37 cellular contexts compared by ENCODE assay signal in the genomic region with DNA sequence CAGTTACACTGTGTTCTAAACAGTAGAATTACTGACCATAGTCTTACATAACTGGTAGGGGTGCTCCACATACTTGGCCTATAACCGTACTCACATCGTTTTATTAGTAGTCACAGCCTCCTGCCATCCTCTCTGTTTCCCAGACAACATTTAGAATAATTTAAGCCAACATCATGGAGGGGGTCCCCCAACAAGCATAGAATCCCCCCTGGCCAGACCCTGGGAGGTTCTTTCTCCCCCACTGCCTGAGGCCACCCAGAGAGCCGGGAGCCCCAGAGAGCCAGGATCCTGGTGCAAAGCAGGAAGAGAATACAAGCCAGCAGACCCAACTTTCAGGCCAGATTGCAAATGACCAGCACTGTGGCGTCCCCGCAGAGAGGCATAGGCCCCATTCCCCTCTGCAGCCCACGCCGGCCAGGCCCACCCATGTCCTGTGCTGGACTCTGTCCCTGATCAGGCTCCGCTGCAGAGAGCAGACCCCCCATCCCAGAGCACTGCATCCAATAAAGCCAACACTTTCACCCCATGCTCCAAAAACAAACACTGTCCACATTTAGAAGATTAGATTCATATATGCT.
"Had no signal": no experiment of that assay in that cellular context is flagged by ENCODE, and none has a peak within 500 bp of the region (broad histone marks: within the 10 kb centered on the region; RNA-seq: fewer than 3 reads in every experiment).

No MANE protein-coding gene starts in this region.

- FAIRE-seq: astrocyte, TTC549 had no signal

- H3K27ac ChIP-seq: adrenal gland, body of pancreas, brain microvascular endothelial cell, breast epithelium, VCaP had no signal

- H3K9me3 ChIP-seq: adrenal gland, body of pancreas, breast epithelium had no signal

- H3K27me3 ChIP-seq: adrenal gland, body of pancreas, brain microvascular endothelial cell had no signal

- H3K9me3 Mint-ChIP-seq: activated B cell treated with CpG ODN at 0.5 μM for 24 hours; activated CD4-positive, alpha-beta memory T cell treated with anti-CD3 and anti-CD28 coated beads for 36 hours; activated CD4-positive, alpha-beta T cell treated with anti-CD3 and anti-CD28 coated beads, Interleukin-2, amount 10 ng/mL, durations not matched to agents 24 days and 14 days; activated CD8-positive, alpha-beta T cell treated with anti-CD3 and anti-CD28 coated beads for 36 hours; activated naive CD4-positive, alpha-beta T cell treated with anti-CD3 and anti-CD28 coated beads for 36 hours; activated naive CD4-positive, alpha-beta T cell treated with anti-CD3 and anti-CD28 coated beads, Interleukin-2, amount 50 U/mL, for 72 hours; activated naive CD8-positive, alpha-beta T cell treated with anti-CD3 and anti-CD28 coated beads for 36 hours; activated T-cell treated with anti-CD3 and anti-CD28 coated beads, Interleukin-2, amount 50 U/mL, for 4 hours; activated T-cell treated with anti-CD3 and anti-CD28 coated beads, Interleukin-2, amount 50 U/mL, for 72 hours; activated T-helper 1 cell treated with anti-CD3 and anti-CD28 coated beads, Interleukin-12 subunit alpha, Interleukin-12 subunit beta, Interleukin-2, Interleukin-4 antibody, amounts not matched to agents 30 ng/mL and 10 ng/mL and 1 ng/mL, durations not matched to agents 14 hours and 24 hours and 36 hours; activated T-helper 17 cell treated with anti-CD3 and anti-CD28 coated beads, Interleukin-2, amount 50 U/mL, for 72 hours; T-helper 1 cell treated with Interleukin-12 subunit alpha and Interleukin-12 subunit beta and Interleukin-4 antibody, amounts not matched to agents 30 μg/mL and 1 μg/mL, for 36 hours; T-helper 2 cell treated with Interferon-gamma antibody and Interleukin-4, amounts not matched to agents 5 μg/mL and 100 μg/mL, for 36 hours had no signal

- H3K4me1 Mint-ChIP-seq: activated B cell treated with CpG ODN at 0.5 μM for 24 hours; activated CD4-positive, alpha-beta T cell treated with anti-CD3 and anti-CD28 coated beads, Interleukin-2, amount 10 ng/mL, durations not matched to agents 24 days and 14 days; activated naive CD8-positive, alpha-beta T cell treated with anti-CD3 and anti-CD28 coated beads for 36 hours had no signal

- H3K4me1 ChIP-seq: adrenal gland, body of pancreas, breast epithelium had no signal

- H3K4me3 Mint-ChIP-seq: activated B cell treated with CpG ODN at 0.5 μM for 24 hours; activated CD4-positive, alpha-beta memory T cell treated with anti-CD3 and anti-CD28 coated beads for 36 hours; activated CD4-positive, alpha-beta T cell treated with anti-CD3 and anti-CD28 coated beads, Interleukin-2, amount 10 ng/mL, durations not matched to agents 24 days and 14 days; activated CD8-positive, alpha-beta T cell treated with anti-CD3 and anti-CD28 coated beads for 36 hours; activated naive CD4-positive, alpha-beta T cell treated with anti-CD3 and anti-CD28 coated beads for 36 hours; activated naive CD8-positive, alpha-beta T cell treated with anti-CD3 and anti-CD28 coated beads for 36 hours; activated T-cell treated with anti-CD3 and anti-CD28 coated beads, Interleukin-2, amount 50 U/mL, for 4 hours; activated T-cell treated with anti-CD3 and anti-CD28 coated beads, Interleukin-2, amount 50 U/mL, for 72 hours; activated T-helper 1 cell treated with anti-CD3 and anti-CD28 coated beads, Interleukin-12 subunit alpha, Interleukin-12 subunit beta, Interleukin-2, Interleukin-4 antibody, amounts not matched to agents 30 ng/mL and 10 ng/mL and 1 ng/mL, durations not matched to agents 14 hours and 24 hours and 36 hours; activated T-helper 17 cell treated with anti-CD3 and anti-CD28 coated beads, Interleukin-2, amount 50 U/mL, for 72 hours; T-helper 1 cell treated with Interleukin-12 subunit alpha and Interleukin-12 subunit beta and Interleukin-4 antibody, amounts not matched to agents 30 μg/mL and 1 μg/mL, for 36 hours; T-helper 2 cell treated with Interferon-gamma antibody and Interleukin-4, amounts not matched to agents 5 μg/mL and 100 μg/mL, for 36 hours had no signal

- H3K36me3 ChIP-seq: adrenal gland, brain microvascular endothelial cell, breast epithelium had no signal

- H3K27ac Mint-ChIP-seq: activated B cell treated with CpG ODN at 0.5 μM for 24 hours; activated CD4-positive, alpha-beta memory T cell treated with anti-CD3 and anti-CD28 coated beads for 36 hours; activated CD4-positive, alpha-beta T cell treated with anti-CD3 and anti-CD28 coated beads, Interleukin-2, amount 10 ng/mL, durations not matched to agents 24 days and 14 days; activated CD8-positive, alpha-beta T cell treated with anti-CD3 and anti-CD28 coated beads for 36 hours; activated naive CD4-positive, alpha-beta T cell treated with anti-CD3 and anti-CD28 coated beads for 36 hours; activated naive CD8-positive, alpha-beta T cell treated with anti-CD3 and anti-CD28 coated beads for 36 hours; activated T-cell treated with anti-CD3 and anti-CD28 coated beads, Interleukin-2, amount 50 U/mL, for 72 hours; activated T-helper 1 cell treated with anti-CD3 and anti-CD28 coated beads, Interleukin-12 subunit alpha, Interleukin-12 subunit beta, Interleukin-2, Interleukin-4 antibody, amounts not matched to agents 30 ng/mL and 10 ng/mL and 1 ng/mL, durations not matched to agents 14 hours and 24 hours and 36 hours; activated T-helper 17 cell treated with anti-CD3 and anti-CD28 coated beads, Interleukin-2, amount 50 U/mL, for 72 hours; T-helper 1 cell treated with Interleukin-12 subunit alpha and Interleukin-12 subunit beta and Interleukin-4 antibody, amounts not matched to agents 30 μg/mL and 1 μg/mL, for 36 hours; T-helper 2 cell treated with Interferon-gamma antibody and Interleukin-4, amounts not matched to agents 5 μg/mL and 100 μg/mL, for 36 hours had no signal

- H3K36me3 Mint-ChIP-seq: activated CD4-positive, alpha-beta memory T cell treated with anti-CD3 and anti-CD28 coated beads for 36 hours; activated naive CD4-positive, alpha-beta T cell treated with anti-CD3 and anti-CD28 coated beads, Interleukin-2, amount 50 U/mL, for 72 hours; activated naive CD8-positive, alpha-beta T cell treated with anti-CD3 and anti-CD28 coated beads for 36 hours had no signal

- H3K27me3 Mint-ChIP-seq: activated B cell treated with CpG ODN at 0.5 μM for 24 hours; activated CD4-positive, alpha-beta memory T cell treated with anti-CD3 and anti-CD28 coated beads for 36 hours; activated CD4-positive, alpha-beta T cell treated with anti-CD3 and anti-CD28 coated beads, Interleukin-2, amount 10 ng/mL, durations not matched to agents 24 days and 14 days; activated CD8-positive, alpha-beta T cell treated with anti-CD3 and anti-CD28 coated beads for 36 hours had no signal

- H3K4me3 ChIP-seq: adrenal gland, body of pancreas, breast epithelium had no signal

- DNase-seq: activated B cell treated with CpG ODN at 0.5 μM for 24 hours; activated CD4-positive, alpha-beta memory T cell treated with anti-CD3 and anti-CD28 coated beads for 36 hours; activated CD4-positive, alpha-beta T cell treated with anti-CD3 and anti-CD28 coated beads for 4 hours; activated CD4-positive, alpha-beta T cell treated with anti-CD3 and anti-CD28 coated beads, Interleukin-2, amount 10 ng/mL, durations not matched to agents 24 days and 14 days; activated CD4-positive, alpha-beta T cell treated with anti-CD3 and anti-CD28 coated beads, Interleukin-2, amount 50 U/mL, for 1 hour; activated CD4-positive, alpha-beta T cell treated with anti-CD3 and anti-CD28 coated beads, Interleukin-2, amount 50 U/mL, for 4 hours; activated CD4-positive, CD25-positive, alpha-beta regulatory T cell treated with anti-CD3 and anti-CD28 coated beads, Interleukin-2, amount 50 U/mL, for 72 hours; activated CD8-positive, alpha-beta memory T cell treated with anti-CD3 and anti-CD28 coated beads, Interleukin-2, amount 50 U/mL, for 4 hours; activated CD8-positive, alpha-beta T cell treated with anti-CD3 and anti-CD28 coated beads for 36 hours; activated effector memory CD4-positive, alpha-beta T cell treated with anti-CD3 and anti-CD28 coated beads, Interleukin-2, amount 50 U/mL, for 16 hours; activated gamma-delta T cell treated with Interleukin-2 at 50 U/mL for 16 hours; activated naive CD4-positive, alpha-beta T cell; activated naive CD4-positive, alpha-beta T cell treated with anti-CD3 and anti-CD28 coated beads for 36 hours; activated naive CD4-positive, alpha-beta T cell treated with anti-CD3 and anti-CD28 coated beads, Interleukin-2, amount 50 U/mL, for 16 hours; activated naive CD8-positive, alpha-beta T cell treated with anti-CD3 and anti-CD28 coated beads for 36 hours; activated T-cell treated with anti-CD3 and anti-CD28 coated beads for 4 hours; activated T-cell treated with anti-CD3 and anti-CD28 coated beads, Interleukin-2, amount 50 U/mL, for 1 hour; activated T-cell treated with anti-CD3 and anti-CD28 coated beads, Interleukin-2, amount 50 U/mL, for 4 hours; activated T-cell treated with anti-CD3 and anti-CD28 coated beads, Interleukin-2, amount 50 U/mL, for 72 hours; adrenal gland; amniotic stem cell; aorta; body of pancreas; brain microvascular endothelial cell; central memory CD4-positive, alpha-beta T cell; T-helper 1 cell; T-helper 2 cell; T-helper 9 cell had no signal
